13 cellular contexts compared by ENCODE assay signal in genomic region chr7:7188091-7188490, GRCh38.
"Had no signal": no experiment of that assay in that cellular context is flagged by ENCODE, and none has a peak within 500 bp of the region (broad histone marks: within the 10 kb centered on the region; RNA-seq: fewer than 3 reads in every experiment).

No MANE protein-coding gene starts in this region.

- H3K9ac ChIP-seq: neural progenitor cell had no signal

- DNase-seq: activated naive CD4-positive, alpha-beta T cell treated with anti-CD3 and anti-CD28 coated beads, Interleukin-2, amount 50 U/mL, for 16 hours; amniotic stem cell; islet precursor cell; naive B cell; pancreas; stimulated activated naive CD4-positive, alpha-beta T cell; T-helper 1 cell; transverse colon had no signal

- H3K27ac Mint-ChIP-seq: naive B cell, neural progenitor cell had no signal

- H3K36me3 ChIP-seq: neural progenitor cell, pancreas, transverse colon, vagina had no signal

- H3K9me3 ChIP-seq: pancreas, transverse colon, vagina had no signal

- H3K4me3 ChIP-seq: hepatocyte, neural progenitor cell, pancreas, transverse colon, vagina had no signal

- ATAC-seq: esophagus mucosa, left lobe of liver, pancreas had no signal

- H3K4me3 Mint-ChIP-seq: naive B cell, neural progenitor cell had no signal

- H3K27me3 Mint-ChIP-seq: naive B cell had no signal

- H3K27me3 ChIP-seq: hepatocyte, neural progenitor cell, pancreas, transverse colon, vagina had no signal
